8 cellular contexts compared by ENCODE assay signal in genomic region chr2:215950009-215950408, GRCh38.
DNase-seq lines count a peak whose midpoint lies in the region; ATAC-seq and TF ChIP-seq lines count a peak whose summit lies in the region.

No MANE protein-coding gene starts in this region.

- H3K9me3 Mint-ChIP-seq in brain, result peaks cover 0 to 3% (median 0%) of the 10 kb centered on the region in 5 experiments
- H3K9me3 Mint-ChIP-seq in activated T-helper 1 cell treated with anti-CD3 and anti-CD28 coated beads, Interleukin-12 subunit alpha, Interleukin-12 subunit beta, Interleukin-2, Interleukin-4 antibody, amounts not matched to agents 30 ng/mL and 10 ng/mL and 1 ng/mL, durations not matched to agents 14 hours and 24 hours and 36 hours, result no peaks in the 10 kb centered on the region

- H2AK5ac ChIP-seq in mesenchymal stem cell (ENCODE audit: low read length, severe bottlenecking), result no peak overlapping the region

- no peak overlapping the region for H3K14ac ChIP-seq in mesenchymal stem cell (ENCODE audit: low read length in 2 of 2)

- H3K27ac ChIP-seq in C4-2B, result no peak overlapping the region
- no peak overlapping the region for H3K27ac ChIP-seq in mesenchymal stem cell (ENCODE audit: low read length, poor library complexity, severe bottlenecking)

- no peak overlapping the region for H3K4ac ChIP-seq in mesenchymal stem cell (ENCODE audit: low read depth in 1 of 2, low read length in 2 of 2)

- no peak overlapping the region for H2BK15ac ChIP-seq in mesenchymal stem cell (ENCODE audit: low read depth, poor library complexity, severe bottlenecking)

- TF ChIP-seq CTCF in C4-2B (conservative IDR thresholded peaks at IDR 0.05) (peak; percentile 73), brain (conservative IDR thresholded peaks at IDR 0.05) (peak; percentile 36 to 59)

- H2AFZ ChIP-seq in mesenchymal stem cell (ENCODE audit: low read depth, low read length), result no peak overlapping the region

- no peak overlapping the region for H2BK5ac ChIP-seq in mesenchymal stem cell (ENCODE audit: low read depth, low read length, poor library complexity, severe bottlenecking)

- H3K4me2 ChIP-seq in mesenchymal stem cell (ENCODE audit: low read length, poor library complexity, severe bottlenecking), result no peak overlapping the region

- no peak overlapping the region for H3K18ac ChIP-seq in mesenchymal stem cell (ENCODE audit: low read depth in 1 of 2, low read length in 2 of 2)

- H4K8ac ChIP-seq in mesenchymal stem cell (ENCODE audit: low read length), result no peak overlapping the region

- H3K27ac Mint-ChIP-seq in brain, result no peak overlapping the region
- no peak overlapping the region for H3K27ac Mint-ChIP-seq in activated T-helper 1 cell treated with anti-CD3 and anti-CD28 coated beads, Interleukin-12 subunit alpha, Interleukin-12 subunit beta, Interleukin-2, Interleukin-4 antibody, amounts not matched to agents 30 ng/mL and 10 ng/mL and 1 ng/mL, durations not matched to agents 14 hours and 24 hours and 36 hours

- H3K4me3 ChIP-seq in mesenchymal stem cell (ENCODE audit: insufficient read depth in 1 of 2, low read depth in 1 of 2, low read length in 2 of 2), result no peak overlapping the region

- H2BK12ac ChIP-seq in mesenchymal stem cell (ENCODE audit: low read length in 2 of 2), result no peak overlapping the region

- ATAC-seq in GM18502 (IDR thresholded peaks at IDR 0.05; ENCODE audit: poor library complexity, unreplicated experiment), result peak; percentile 95
- ATAC-seq in HG02678 (IDR thresholded peaks at IDR 0.05; ENCODE audit: unreplicated experiment), result peak; percentile 87

- intact Hi-C loops in activated T-helper 1 cell treated with anti-CD3 and anti-CD28 coated beads, Interleukin-12 subunit alpha, Interleukin-12 subunit beta, Interleukin-2, Interleukin-4 antibody, amounts not matched to agents 30 ng/mL and 10 ng/mL and 1 ng/mL, durations not matched to agents 14 hours and 24 hours and 36 hours (cut with micrococcal nuclease), result loop anchor here (1.0 kb wide), 2 partner anchors 63 to 73 kb away; partner anchors contain the start of gene MREG

- no peaks in the 10 kb centered on the region for H3K27me3 Mint-ChIP-seq in brain
- H3K27me3 Mint-ChIP-seq in activated T-helper 1 cell treated with anti-CD3 and anti-CD28 coated beads, Interleukin-12 subunit alpha, Interleukin-12 subunit beta, Interleukin-2, Interleukin-4 antibody, amounts not matched to agents 30 ng/mL and 10 ng/mL and 1 ng/mL, durations not matched to agents 14 hours and 24 hours and 36 hours (ENCODE audit: insufficient read depth), result peaks cover 2% of the 10 kb centered on the region

- DNase-seq in NCI-H1694 (lab: John Stamatoyannopoulos, UW) (peak; percentile 3), mesenchymal stem cell (peak; percentile 63), NCI-H1436 treated with DMSO at 0.1 percent for 48 hours (lab: John Stamatoyannopoulos, UW) (no peak)
- no peak for DNase-seq in activated T-helper 1 cell treated with anti-CD3 and anti-CD28 coated beads, Interleukin-12 subunit alpha, Interleukin-12 subunit beta, Interleukin-2, Interleukin-4 antibody, amounts not matched to agents 30 ng/mL and 10 ng/mL and 1 ng/mL, durations not matched to agents 14 hours and 24 hours and 36 hours (ENCODE audit: low spot score)

- H3K4me3 Mint-ChIP-seq in brain, result no peak overlapping the region
- H3K4me3 Mint-ChIP-seq in activated T-helper 1 cell treated with anti-CD3 and anti-CD28 coated beads, Interleukin-12 subunit alpha, Interleukin-12 subunit beta, Interleukin-2, Interleukin-4 antibody, amounts not matched to agents 30 ng/mL and 10 ng/mL and 1 ng/mL, durations not matched to agents 14 hours and 24 hours and 36 hours, result no peak overlapping the region

- no peak overlapping the region for H4K91ac ChIP-seq in mesenchymal stem cell (ENCODE audit: low read length)

- H3K36me3 Mint-ChIP-seq in brain, result peaks cover 24% of the 10 kb centered on the region
- peaks cover 3% of the 10 kb centered on the region for H3K36me3 Mint-ChIP-seq in activated T-helper 1 cell treated with anti-CD3 and anti-CD28 coated beads, Interleukin-12 subunit alpha, Interleukin-12 subunit beta, Interleukin-2, Interleukin-4 antibody, amounts not matched to agents 30 ng/mL and 10 ng/mL and 1 ng/mL, durations not matched to agents 14 hours and 24 hours and 36 hours (ENCODE audit: low read depth)

- no peaks in the 10 kb centered on the region for H3K9me3 ChIP-seq in mesenchymal stem cell (ENCODE audit: control insufficient read depth, low read length)

- H3K27me3 ChIP-seq in mesenchymal stem cell (ENCODE audit: control insufficient read depth in 1 of 2, insufficient read depth in 1 of 2, low read length in 2 of 2), result no peaks in the 10 kb centered on the region

- no peak overlapping the region for H2BK120ac ChIP-seq in mesenchymal stem cell (ENCODE audit: low read depth, low read length)

- H3K23ac ChIP-seq in mesenchymal stem cell (ENCODE audit: low read length in 2 of 2), result no peak overlapping the region

- no peaks in the 10 kb centered on the region for H3K4me1 Mint-ChIP-seq in brain
- H3K4me1 Mint-ChIP-seq in activated T-helper 1 cell treated with anti-CD3 and anti-CD28 coated beads, Interleukin-12 subunit alpha, Interleukin-12 subunit beta, Interleukin-2, Interleukin-4 antibody, amounts not matched to agents 30 ng/mL and 10 ng/mL and 1 ng/mL, durations not matched to agents 14 hours and 24 hours and 36 hours (ENCODE audit: low read depth), result no peaks in the 10 kb centered on the region

- WGBS in mesenchymal stem cell, result 4% methylated on average over 1 of the region's 3 CpGs

- no peaks in the 10 kb centered on the region for H3K4me1 ChIP-seq in mesenchymal stem cell (ENCODE audit: control insufficient read depth, insufficient read depth, low read depth, low read length)

- no peaks in the 10 kb centered on the region for H3K79me1 ChIP-seq in mesenchymal stem cell (replicated peaks; ENCODE audit: low read length, poor library complexity, severe bottlenecking)

- H3K36me3 ChIP-seq in mesenchymal stem cell (ENCODE audit: control insufficient read depth in 1 of 2, insufficient read depth in 2 of 2, low read depth in 1 of 2, low read length in 2 of 2), result peaks cover 0 to 1% of the 10 kb centered on the region in 2 experiments

- peak overlapping the region; percentile 71 for H3K9ac ChIP-seq in mesenchymal stem cell (ENCODE audit: low read length)

Comparison
In these comparisons a context has a peak if more than half of its experiments do, and no peak if none do; other contexts are left out.
1. DNase-seq: peak in NCI-H1694 (single experiment) and mesenchymal stem cell (single experiment); none in activated T-helper 1 cell treated with anti-CD3 and anti-CD28 coated beads, Interleukin-12 subunit alpha, Interleukin-12 subunit beta, Interleukin-2, Interleukin-4 antibody, amounts not matched to agents 30 ng/mL and 10 ng/mL and 1 ng/mL, durations not matched to agents 14 hours and 24 hours and 36 hours (single experiment) and NCI-H1436 treated with DMSO at 0.1 percent for 48 hours (single experiment).